8 cellular contexts compared by ENCODE assay signal in genomic region chr9:86354882-86355399, GRCh38. TPM values are rescaled to one million over a fixed set of nuclear protein-coding genes. Genes with fewer than 3 reads are reported as not detected.
DNase-seq lines count a peak whose midpoint lies in the region; ATAC-seq and TF ChIP-seq lines count a peak whose summit lies in the region.

No MANE protein-coding gene starts in this region.

- no peaks in the 10 kb centered on the region for H3K9me3 Mint-ChIP-seq in activated T-cell treated with anti-CD3 and anti-CD28 coated beads, Interleukin-2, amount 50 U/mL, for 72 hours
- no peaks in the 10 kb centered on the region for H3K9me3 Mint-ChIP-seq in T-helper 2 cell treated with Interferon-gamma antibody and Interleukin-4, amounts not matched to agents 5 μg/mL and 100 μg/mL, for 36 hours

- H3K4me3 Mint-ChIP-seq in activated T-cell treated with anti-CD3 and anti-CD28 coated beads, Interleukin-2, amount 50 U/mL, for 72 hours = peak overlapping the region; percentile 93 to 99
- peak overlapping the region; percentile 95 for H3K4me3 Mint-ChIP-seq in T-helper 2 cell treated with Interferon-gamma antibody and Interleukin-4, amounts not matched to agents 5 μg/mL and 100 μg/mL, for 36 hours

- H2AFZ ChIP-seq in fibroblast of lung (ENCODE audit: low read length) = peak overlapping the region; percentile 80

- no peak for ATAC-seq in activated T-cell treated with anti-CD3 and anti-CD28 coated beads, Interleukin-2, amount 50 U/mL, for 72 hours (replicated peaks in 1 of 2)
- no peak for ATAC-seq in psoas muscle
- no peak for ATAC-seq in HG02938 (IDR thresholded peaks at IDR 0.05; ENCODE audit: unreplicated experiment)
- ATAC-seq in HG03039 (IDR thresholded peaks at IDR 0.05; ENCODE audit: unreplicated experiment) = no peak

- H3K36me3 ChIP-seq in fibroblast of lung (ENCODE audit: control insufficient read depth, insufficient read depth, low read length) (no peaks in the 10 kb centered on the region), psoas muscle (ENCODE audit: insufficient read depth in 1 of 2, low read depth in 1 of 2) (peaks cover 4 to 20% of the 10 kb centered on the region in 2 donors)

- no peaks in the 10 kb centered on the region for H3K27me3 Mint-ChIP-seq in activated T-cell treated with anti-CD3 and anti-CD28 coated beads, Interleukin-2, amount 50 U/mL, for 72 hours (ENCODE audit: low read depth)
- H3K27me3 Mint-ChIP-seq in T-helper 2 cell treated with Interferon-gamma antibody and Interleukin-4, amounts not matched to agents 5 μg/mL and 100 μg/mL, for 36 hours (ENCODE audit: low read depth) = peaks cover 4% of the 10 kb centered on the region

- H3K9me3 ChIP-seq in fibroblast of lung (ENCODE audit: control insufficient read depth, insufficient read depth, low read depth, low read length) = no peaks in the 10 kb centered on the region
- no peaks in the 10 kb centered on the region for H3K9me3 ChIP-seq in psoas muscle

- no peak for DNase-seq in activated T-cell treated with anti-CD3 and anti-CD28 coated beads, Interleukin-2, amount 50 U/mL, for 72 hours
- no peak for DNase-seq in activated T-cell treated with anti-CD3 and anti-CD28 coated beads, Interleukin-2, amount 50 U/mL, for 1 hour
- DNase-seq in T-helper 2 cell treated with Interferon-gamma antibody and Interleukin-4, amounts not matched to agents 5 μg/mL and 100 μg/mL, for 36 hours (ENCODE audit: low spot score) = no peak
- DNase-seq in fibroblast of lung (ENCODE audit: low read depth in 2 of 2) (peak in 1 of 2 donors; percentile 33), psoas muscle (no peak)
- no peak for DNase-seq in activated CD4-positive, CD25-positive, alpha-beta regulatory T cell treated with anti-CD3 and anti-CD28 coated beads, Interleukin-2, amount 50 U/mL, for 72 hours

- peak overlapping the region; percentile 86 for H3K9ac ChIP-seq in fibroblast of lung (ENCODE audit: insufficient read depth, low read length)

- H4K20me1 ChIP-seq in fibroblast of lung (ENCODE audit: control insufficient read depth, extremely low read depth, insufficient read depth, low read length) = no peaks in the 10 kb centered on the region

- H3K27ac Mint-ChIP-seq in activated T-cell treated with anti-CD3 and anti-CD28 coated beads, Interleukin-2, amount 50 U/mL, for 72 hours = peak overlapping the region; percentile 95
- H3K27ac Mint-ChIP-seq in T-helper 2 cell treated with Interferon-gamma antibody and Interleukin-4, amounts not matched to agents 5 μg/mL and 100 μg/mL, for 36 hours = peak overlapping the region; percentile 77

- H3K27me3 ChIP-seq in fibroblast of lung (ENCODE audit: control insufficient read depth, insufficient read depth, low read length) (no peaks in the 10 kb centered on the region), psoas muscle (ENCODE audit: insufficient read depth in 3 of 3, low read length in 2 of 3) (no peaks in the 10 kb centered on the region)

- TF ChIP-seq CTCF in fibroblast of lung (conservative IDR thresholded peaks at IDR 0.05 in 1 of 2, IDR thresholded peaks at IDR 0.05 in 1 of 2; ENCODE audit: low read depth in 1 of 2, low read length in 2 of 2) = peak in 1 of 2 donors; percentile 6
- TF ChIP-seq CTCF in psoas muscle (IDR thresholded peaks at IDR 0.05) = no peak

- H3K4me3 ChIP-seq in fibroblast of lung (replicated peaks in 1 of 4; ENCODE audit: control extremely low read depth in 1 of 4, insufficient read depth in 1 of 4, low read depth in 3 of 4, low read length in 4 of 4) (peak overlapping the region; percentile 61 to 94 (median 74)), psoas muscle (peak overlapping the region; percentile 83)

- intact Hi-C loops in psoas muscle (cut with DNase I) = loop anchor here (2.0 to 10.0 kb wide), 3 partner anchors 52 to 610 kb away; partner anchors contain the start of genes AGTPBP1 (in 1 of the 2) and ISCA1 (in 1 of the 2)

- H3K79me2 ChIP-seq in fibroblast of lung (ENCODE audit: control insufficient read depth, insufficient read depth, low read length) = peaks cover 39% of the 10 kb centered on the region

- H3K4me1 ChIP-seq in fibroblast of lung (ENCODE audit: control insufficient read depth, extremely low read depth, insufficient read depth, low read length) (peaks cover 4% of the 10 kb centered on the region), psoas muscle (peaks cover 38% of the 10 kb centered on the region)

- H3K36me3 Mint-ChIP-seq in activated T-cell treated with anti-CD3 and anti-CD28 coated beads, Interleukin-2, amount 50 U/mL, for 72 hours (ENCODE audit: insufficient read depth in 2 of 2) = peaks cover 10 to 15% of the 10 kb centered on the region in 2 donors
- H3K36me3 Mint-ChIP-seq in T-helper 2 cell treated with Interferon-gamma antibody and Interleukin-4, amounts not matched to agents 5 μg/mL and 100 μg/mL, for 36 hours (ENCODE audit: low read depth) = peaks cover 29% of the 10 kb centered on the region

- H3K4me2 ChIP-seq in fibroblast of lung (ENCODE audit: extremely low read depth, insufficient read depth, low read length) = peak overlapping the region; percentile 76

- WGBS in psoas muscle, 3 donors = 17 to 20% (median 18%) methylated on average over 20 of the region's 20 CpGs

- peaks cover 34% of the 10 kb centered on the region for H3K4me1 Mint-ChIP-seq in activated T-cell treated with anti-CD3 and anti-CD28 coated beads, Interleukin-2, amount 50 U/mL, for 72 hours (ENCODE audit: low read depth)
- H3K4me1 Mint-ChIP-seq in T-helper 2 cell treated with Interferon-gamma antibody and Interleukin-4, amounts not matched to agents 5 μg/mL and 100 μg/mL, for 36 hours (ENCODE audit: low read depth) = peaks cover 35% of the 10 kb centered on the region

- H3K27ac ChIP-seq in fibroblast of lung (ENCODE audit: insufficient read depth, low read length) (peak overlapping the region; percentile 88), psoas muscle (peak overlapping the region; percentile 94)

RNA-seq across cellular contexts. Expression of gene TUT7, which starts 0.7 kb away (rescaled TPM):
- 10 to 100 TPM; 39.6 to 49.9 TPM for total RNA-seq in activated T-cell treated with anti-CD3 and anti-CD28 coated beads, Interleukin-2, amount 50 U/mL, for 72 hours
- total RNA-seq in fibroblast of lung = 36.3 and 39.0 TPM in 2 replicates
- polyA plus RNA-seq in fibroblast of lung = 22.8 and 31.8 TPM in 2 replicates
- polyA plus RNA-seq in fibroblast of lung (2012) = 12.0 and 17.6 TPM in 2 replicates
- polyA minus RNA-seq in fibroblast of lung (ENCODE audit: low replicate concordance) = 1.4 and 5.1 TPM in 2 replicates
- total RNA-seq in psoas muscle = 10 to 100 TPM; 13.5 to 21.3 (median 18.2) TPM
- polyA plus RNA-seq in psoas muscle = 10 to 100 TPM in 2 of 3 donors, 1 to 10 TPM in 1; 9.4 to 15.5 (median 12.7) TPM
